ENCODE assay signal across 24 cellular contexts in genomic region chr3:94612631-94613030, GRCh38.
"Had no signal": no experiment of that assay in that cellular context is flagged by ENCODE, and none has a peak within 500 bp of the region (broad histone marks: within the 10 kb centered on the region; RNA-seq: fewer than 3 reads in every experiment).

No MANE protein-coding gene starts in this region.

- H3K4me3 Mint-ChIP-seq: effector memory CD8-positive, alpha-beta T cell; memory B cell; natural killer cell; stimulated activated effector memory CD8-positive, alpha-beta T cell treated with anti-CD3 and anti-CD28 coated beads, Interleukin-12 subunit alpha, Interleukin-12 subunit beta, amount 100 ng/mL, for 72 hours had no signal

- H3K27ac Mint-ChIP-seq: effector memory CD8-positive, alpha-beta T cell; memory B cell; natural killer cell; progenitor cell of endocrine pancreas; stimulated activated effector memory CD8-positive, alpha-beta T cell treated with anti-CD3 and anti-CD28 coated beads, Interleukin-12 subunit alpha, Interleukin-12 subunit beta, amount 100 ng/mL, for 72 hours had no signal

- H3K4me3 ChIP-seq: coronary artery, gastrocnemius medialis, lung, right lobe of liver, stomach, thyroid gland, vagina had no signal

- H3K27me3 Mint-ChIP-seq: effector memory CD8-positive, alpha-beta T cell; memory B cell; progenitor cell of endocrine pancreas had no signal

- H3K36me3 ChIP-seq: gastrocnemius medialis, neutrophil, right lobe of liver, stomach, thyroid gland, vagina had no signal

- H3K9me3 Mint-ChIP-seq: memory B cell had no signal

- H3K4me1 ChIP-seq: gastrocnemius medialis, parathyroid adenoma, right lobe of liver, thyroid gland, vagina had no signal

- H3K9me3 ChIP-seq: gastrocnemius medialis, neutrophil, right lobe of liver, stomach, thyroid gland, vagina had no signal

- DNase-seq: dermis blood vessel endothelial cell; effector memory CD8-positive, alpha-beta T cell; foreskin fibroblast; gastrocnemius medialis; head of caudate nucleus; kidney; natural killer cell; right lobe of liver; small intestine; stimulated activated CD4-positive, alpha-beta T cell treated with anti-CD3 and anti-CD28 coated beads, Interleukin-15, amount 100 ng/mL, for 24 hours; stimulated activated CD4-positive, alpha-beta T cell treated with anti-CD3 and anti-CD28 coated beads, Interleukin-2, amount 100 ng/mL, for 48 hours; stimulated activated naive CD4-positive, alpha-beta T cell treated with Interleukin-2 at 50 U/mL for 16 hours; stomach; thyroid gland; trophoblast cell had no signal

- H3K27ac ChIP-seq: coronary artery, gastrocnemius medialis, neutrophil, parathyroid adenoma, right lobe of liver, thyroid gland, vagina had no signal

- H3K4me1 Mint-ChIP-seq: memory B cell; natural killer cell; stimulated activated effector memory CD8-positive, alpha-beta T cell treated with anti-CD3 and anti-CD28 coated beads, Interleukin-12 subunit alpha, Interleukin-12 subunit beta, amount 100 ng/mL, for 72 hours had no signal

- ATAC-seq: effector memory CD8-positive, alpha-beta T cell; gastrocnemius medialis; left lobe of liver; natural killer cell; stimulated activated effector memory CD8-positive, alpha-beta T cell treated with anti-CD3 and anti-CD28 coated beads, Interleukin-12 subunit alpha, Interleukin-12 subunit beta, amount 100 ng/mL, for 72 hours had no signal

- H3K36me3 Mint-ChIP-seq: memory B cell; natural killer cell; stimulated activated effector memory CD8-positive, alpha-beta T cell treated with anti-CD3 and anti-CD28 coated beads, Interleukin-12 subunit alpha, Interleukin-12 subunit beta, amount 100 ng/mL, for 72 hours had no signal

- H3K27me3 ChIP-seq: gastrocnemius medialis, neutrophil, right lobe of liver, stomach, thyroid gland, vagina had no signal
